26 cellular contexts compared by ENCODE assay signal in genomic region chr4:62135565-62136156, GRCh38.
A peak's percentile ranks its signal among the peaks of the same experiment; 100 is the strongest.
DNase-seq lines count a peak whose midpoint lies in the region; ATAC-seq and TF ChIP-seq lines count a peak whose summit lies in the region.
"Had no signal": no experiment of that assay in that cellular context is flagged by ENCODE, and none has a peak within 500 bp of the region (broad histone marks: within the 10 kb centered on the region; RNA-seq: fewer than 3 reads in every experiment).

No MANE protein-coding gene starts in this region.

- POLR2A ChIA-PET in RWPE1 (lab: Yijun Ruan, JAX; ENCODE audit: low non-redundant PET), result no interaction called here

- H3K4me2 ChIP-seq in GM23338, result peak overlapping the region; percentile 60
- H3K4me2 ChIP-seq: BLaER1 had no signal

- H3K9me3 Mint-ChIP-seq in GM23338 (peaks cover 15% of the 10 kb centered on the region), chondrocyte (ENCODE audit: low read depth) (peaks cover 14% of the 10 kb centered on the region)

- CTCF ChIA-PET in RWPE1 (lab: Yijun Ruan, JAX), result no interaction called here

- no peaks in the 10 kb centered on the region for H3F3A ChIP-seq in GM23338 (replicated peaks; ENCODE audit: low read depth)

- H3K4me1 Mint-ChIP-seq in GM23338 (peaks cover 36% of the 10 kb centered on the region), chondrocyte (ENCODE audit: low read depth) (peaks cover 7% of the 10 kb centered on the region)
- H3K4me1 Mint-ChIP-seq: activated CD4-positive, alpha-beta T cell treated with anti-CD3 and anti-CD28 coated beads, Interleukin-2, amount 10 ng/mL, durations not matched to agents 7 days and 5 days had no signal

- H3K36me3 ChIP-seq in GM23338 (ENCODE audit: insufficient read depth), result no peaks in the 10 kb centered on the region
- H3K36me3 ChIP-seq in iPS-18a (ENCODE audit: control insufficient read depth, low read depth, low read length), result no peaks in the 10 kb centered on the region
- H3K36me3 ChIP-seq: BLaER1, neutrophil had no signal

- H3K9ac ChIP-seq in iPS-18a (ENCODE audit: low read length), result no peak overlapping the region
- H3K9ac ChIP-seq: BLaER1 had no signal

- H3K4me1 ChIP-seq in GM23338 (ENCODE audit: insufficient read depth) (peaks cover 33% of the 10 kb centered on the region), iPS-18a (ENCODE audit: control insufficient read depth, low read depth, low read length) (peaks cover 16% of the 10 kb centered on the region)
- H3K4me1 ChIP-seq: BLaER1, Caco-2 had no signal

- H3K9me3 ChIP-seq in iPS-18a (ENCODE audit: control insufficient read depth, low read depth, low read length), result no peaks in the 10 kb centered on the region
- H3K9me3 ChIP-seq: Caco-2, neutrophil had no signal

- TF ChIP-seq CTCF in GM23338 (conservative IDR thresholded peaks at IDR 0.05; ENCODE audit: low read depth in 2 of 2), result no peak
- no peak for TF ChIP-seq CTCF in RWPE1 (conservative IDR thresholded peaks at IDR 0.05; ENCODE audit: low read depth)
- TF ChIP-seq CTCF in chondrocyte (IDR thresholded peaks at IDR 0.05), result no peak

- H3K4me3 ChIP-seq in GM23338, result peak overlapping the region; percentile 12; the same call in 1 of the 2 replicates
- H3K4me3 ChIP-seq in iPS-18a (ENCODE audit: low read length), result peak overlapping the region; percentile 15
- H3K4me3 ChIP-seq: BLaER1 had no signal

- H3K27me3 ChIP-seq in GM23338 (ENCODE audit: insufficient read depth), result no peaks in the 10 kb centered on the region
- H3K27me3 ChIP-seq in iPS-18a (ENCODE audit: control insufficient read depth, insufficient read depth, low read length), result no peaks in the 10 kb centered on the region
- H3K27me3 ChIP-seq: BLaER1, neutrophil had no signal

- H3K27ac Mint-ChIP-seq in GM23338 (peak overlapping the region; percentile 94), chondrocyte (ENCODE audit: unreplicated experiment) (peak overlapping the region; percentile 43)
- H3K27ac Mint-ChIP-seq: activated CD4-positive, alpha-beta T cell treated with anti-CD3 and anti-CD28 coated beads, Interleukin-2, amount 10 ng/mL, durations not matched to agents 7 days and 5 days; activated T-cell treated with anti-CD3 and anti-CD28 coated beads, Interleukin-2, amount 50 U/mL, for 24 hours had no signal

- H3K27me3 Mint-ChIP-seq in GM23338 (ENCODE audit: insufficient read depth, low read depth, poor library complexity) (peaks cover 2% of the 10 kb centered on the region), chondrocyte (ENCODE audit: low read depth) (no peaks in the 10 kb centered on the region)
- H3K27me3 Mint-ChIP-seq: activated CD4-positive, alpha-beta T cell treated with anti-CD3 and anti-CD28 coated beads, Interleukin-2, amount 10 ng/mL, durations not matched to agents 7 days and 5 days; activated T-cell treated with anti-CD3 and anti-CD28 coated beads, Interleukin-2, amount 50 U/mL, for 24 hours had no signal

- no peaks in the 10 kb centered on the region for H4K20me1 ChIP-seq in GM23338 (replicated peaks; ENCODE audit: insufficient read depth)
- H4K20me1 ChIP-seq: BLaER1 had no signal

- H2AFZ ChIP-seq in GM23338, result no peak overlapping the region

- no peak for DNase-seq in GM23338 (ENCODE audit: low spot score)
- peak; percentile 2 for DNase-seq in RWPE1 (ENCODE audit: low spot score)
- DNase-seq in chondrocyte (ENCODE audit: low spot score), result no peak
- no peak for DNase-seq in NCI-H2227 (lab: John Stamatoyannopoulos, UW; ENCODE audit: unreplicated experiment)
- DNase-seq: activated CD4-positive, alpha-beta T cell treated with anti-CD3 and anti-CD28 coated beads, Interleukin-2, amount 10 ng/mL, durations not matched to agents 7 days and 5 days; activated naive CD4-positive, alpha-beta T cell; activated T-cell treated with anti-CD3 and anti-CD28 coated beads, Interleukin-2, amount 50 U/mL, for 24 hours; Caco-2; dermis blood vessel endothelial cell; DMS79 treated with DMSO at 0.1 percent for 48 hours; glutamatergic neuron; HCEC 1CT; Karpas-422; mesendoderm; NCI-H1694; NCI-H524; SIG-M5; stimulated activated CD4-positive, alpha-beta T cell treated with anti-CD3 and anti-CD28 coated beads, Interleukin-15, amount 100 ng/mL, for 24 hours; stimulated activated naive CD4-positive, alpha-beta T cell had no signal

- H3K4me3 Mint-ChIP-seq in GM23338 (peak overlapping the region; percentile 18; the same call in 1 of the 3 replicates), chondrocyte (ENCODE audit: unreplicated experiment) (no peak overlapping the region)
- H3K4me3 Mint-ChIP-seq: activated CD4-positive, alpha-beta T cell treated with anti-CD3 and anti-CD28 coated beads, Interleukin-2, amount 10 ng/mL, durations not matched to agents 7 days and 5 days; activated T-cell treated with anti-CD3 and anti-CD28 coated beads, Interleukin-2, amount 50 U/mL, for 24 hours had no signal

- H3K9me2 ChIP-seq in GM23338 (ENCODE audit: insufficient read depth), result no peaks in the 10 kb centered on the region

- H3K79me2 ChIP-seq in GM23338 (replicated peaks; ENCODE audit: insufficient read depth), result no peaks in the 10 kb centered on the region

- ATAC-seq in GM23338, result no peak
- no peak for ATAC-seq in HG03520 (IDR thresholded peaks at IDR 0.05; ENCODE audit: unreplicated experiment)
- no peak for ATAC-seq in HG03095 (IDR thresholded peaks at IDR 0.05; ENCODE audit: unreplicated experiment)
- no peak for ATAC-seq in HG02588 (IDR thresholded peaks at IDR 0.05; ENCODE audit: unreplicated experiment)
- ATAC-seq: HepG2 had no signal

- peaks cover 23% of the 10 kb centered on the region for H3K36me3 Mint-ChIP-seq in GM23338 (ENCODE audit: low read depth)
- H3K36me3 Mint-ChIP-seq in chondrocyte (ENCODE audit: low read depth), result peaks cover 3% of the 10 kb centered on the region

- H3K27ac ChIP-seq in GM23338 (ENCODE audit: low read depth), result no peak overlapping the region
- no peak overlapping the region for H3K27ac ChIP-seq in RWPE1
- H3K27ac ChIP-seq in iPS-18a (ENCODE audit: low read length), result no peak overlapping the region
- H3K27ac ChIP-seq: BLaER1, neutrophil had no signal

TF ChIP-seq in GM23338, 12 proteins besides CTCF, POLR2A, EP300 and RAD21:
- TF ChIP-seq EZH2 (IDR thresholded peaks at IDR 0.05; ENCODE audit: low read depth, unreplicated experiment), result no peak
- 0 out of 2 replicates have a peak, but pooled peaks have one; percentile 55 for TF ChIP-seq NANOG (IDR thresholded peaks at IDR 0.05; ENCODE audit: borderline replicate concordance)
